1 cellular context compared by ENCODE assay signal in the genomic region with DNA sequence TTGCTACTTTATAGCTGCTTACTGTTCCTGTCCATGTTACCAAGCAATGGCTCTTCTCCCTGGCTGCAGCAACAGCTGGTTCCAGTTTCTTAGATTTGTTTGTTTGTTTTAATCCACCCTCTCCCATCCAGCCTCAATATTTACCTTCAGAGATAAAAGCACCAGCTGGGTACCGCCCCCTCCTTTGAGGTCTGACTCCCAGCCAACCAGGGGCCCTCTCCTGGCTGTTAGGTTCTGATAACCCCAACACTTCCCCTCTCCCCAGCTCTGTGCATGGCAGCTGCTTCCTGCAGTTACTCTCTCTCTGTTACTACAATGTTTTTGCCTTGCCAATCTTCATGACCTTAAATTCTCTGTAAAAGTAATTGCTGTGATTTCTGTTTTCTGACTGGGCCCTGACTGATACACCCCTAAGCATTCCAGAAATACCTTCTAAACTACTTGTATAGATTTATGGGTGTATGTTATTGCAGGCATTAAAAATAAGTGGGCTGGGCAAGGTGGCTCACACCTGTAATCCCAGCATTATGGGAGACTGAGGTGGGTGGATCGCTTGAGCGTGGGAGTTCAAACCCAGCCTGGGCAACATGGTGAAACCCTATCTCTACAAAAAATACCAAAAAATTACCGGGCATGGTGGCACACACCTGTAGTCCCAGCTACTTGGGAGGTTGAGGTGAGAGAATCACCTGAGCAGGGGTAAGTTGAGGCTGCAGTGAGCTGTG.
A peak's percentile ranks its signal among the peaks of the same experiment; 100 is the strongest.
TF ChIP-seq lines count a peak whose summit lies in the region.

No MANE protein-coding gene starts in this region.

TF ChIP-seq in K562, 482 proteins besides CTCF, POLR2A, EP300 and RAD21 (continued from another document and continues in another):
- TF ChIP-seq, protein P1, sequence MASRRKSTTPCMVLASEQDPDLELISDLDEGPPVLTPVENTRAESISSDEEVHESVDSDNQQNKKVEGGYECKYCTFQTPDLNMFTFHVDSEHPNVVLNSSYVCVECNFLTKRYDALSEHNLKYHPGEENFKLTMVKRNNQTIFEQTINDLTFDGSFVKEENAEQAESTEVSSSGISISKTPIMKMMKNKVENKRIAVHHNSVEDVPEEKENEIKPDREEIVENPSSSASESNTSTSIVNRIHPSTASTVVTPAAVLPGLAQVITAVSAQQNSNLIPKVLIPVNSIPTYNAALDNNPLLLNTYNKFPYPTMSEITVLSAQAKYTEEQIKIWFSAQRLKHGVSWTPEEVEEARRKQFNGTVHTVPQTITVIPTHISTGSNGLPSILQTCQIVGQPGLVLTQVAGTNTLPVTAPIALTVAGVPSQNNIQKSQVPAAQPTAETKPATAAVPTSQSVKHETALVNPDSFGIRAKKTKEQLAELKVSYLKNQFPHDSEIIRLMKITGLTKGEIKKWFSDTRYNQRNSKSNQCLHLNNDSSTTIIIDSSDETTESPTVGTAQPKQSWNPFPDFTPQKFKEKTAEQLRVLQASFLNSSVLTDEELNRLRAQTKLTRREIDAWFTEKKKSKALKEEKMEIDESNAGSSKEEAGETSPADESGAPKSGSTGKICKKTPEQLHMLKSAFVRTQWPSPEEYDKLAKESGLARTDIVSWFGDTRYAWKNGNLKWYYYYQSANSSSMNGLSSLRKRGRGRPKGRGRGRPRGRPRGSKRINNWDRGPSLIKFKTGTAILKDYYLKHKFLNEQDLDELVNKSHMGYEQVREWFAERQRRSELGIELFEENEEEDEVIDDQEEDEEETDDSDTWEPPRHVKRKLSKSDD (conservative IDR thresholded peaks at IDR 0.05; ENCODE audit: low read length): no peak
- TF ChIP-seq ZNF395 (CRISPR knock-in tag; IDR thresholded peaks at IDR 0.05) (0 out of 2 replicates have a peak, but pooled peaks have one; percentile 55), RBM15 (IDR thresholded peaks at IDR 0.05; ENCODE audit: insufficient read depth, low read length) (no peak), E2F3 (CRISPR knock-in tag; IDR thresholded peaks at IDR 0.05) (no peak), SMAD2 (IDR thresholded peaks at IDR 0.05; ENCODE audit: low read depth, low read length) (no peak), ZNF121 (CRISPR knock-in tag; conservative IDR thresholded peaks at IDR 0.05) (no peak), TCF15 (CRISPR knock-in tag; IDR thresholded peaks at IDR 0.05) (no peak), SFPQ (IDR thresholded peaks at IDR 0.05; ENCODE audit: low read depth, low read length) (no peak), CSDE1 (IDR thresholded peaks at IDR 0.05) (no peak), MED1 (CRISPR knock-in tag; IDR thresholded peaks at IDR 0.05; ENCODE audit: borderline replicate concordance) (no peak), CBFA2T3 (IDR thresholded peaks at IDR 0.05) (peak; percentile 93), ZNF347 (CRISPR knock-in tag; IDR thresholded peaks at IDR 0.05; ENCODE audit: low read depth) (no peak), MIER1 (IDR thresholded peaks at IDR 0.05; ENCODE audit: low read depth) (no peak), TCF7 (IDR thresholded peaks at IDR 0.05; ENCODE audit: borderline replicate concordance) (peak; percentile 78), SNIP1 (IDR thresholded peaks at IDR 0.05; ENCODE audit: low read depth) (no peak), HDGF (IDR thresholded peaks at IDR 0.05) (no peak), FOXK2 (conservative IDR thresholded peaks at IDR 0.05 in 1 of 2, IDR thresholded peaks at IDR 0.05 in 1 of 2; ENCODE audit: low read depth in 2 of 2) (peak in 1 of 2 experiments; percentile 55; a peak in 1 of 4 replicates), KDM2B (CRISPR knock-in tag; IDR thresholded peaks at IDR 0.05) (no peak), ATF7 (IDR thresholded peaks at IDR 0.05) (no peak), L3MBTL2 (IDR thresholded peaks at IDR 0.05) (0 out of 2 replicates have a peak, but pooled peaks have one; percentile 15), SAFB (IDR thresholded peaks at IDR 0.05; ENCODE audit: borderline replicate concordance, low read depth, low read length) (no peak), JUND (IDR thresholded peaks at IDR 0.05; ENCODE audit: borderline replicate concordance, low read depth, low read length) (0 out of 2 replicates have a peak, but pooled peaks have one; percentile 12), JUND (tag; IDR thresholded peaks at IDR 0.05; ENCODE audit: borderline replicate concordance, low read depth, low read length) (peak; percentile 10; the same call in 1 of the 3 replicates), NR2F6 (CRISPR knock-in tag; IDR thresholded peaks at IDR 0.05) (no peak), SMAD3 (CRISPR knock-in tag; conservative IDR thresholded peaks at IDR 0.05) (no peak), ZFPM2 (CRISPR knock-in tag; IDR thresholded peaks at IDR 0.05) (no peak), FOXK1 (CRISPR knock-in tag; IDR thresholded peaks at IDR 0.05; ENCODE audit: borderline replicate concordance) (no peak), MCM2 (IDR thresholded peaks at IDR 0.05; ENCODE audit: low read depth) (no peak), AFF1 (IDR thresholded peaks at IDR 0.05; ENCODE audit: low read depth in 1 of 2, partially characterized antibody in 2 of 2) (no peak), ZSCAN32 (CRISPR knock-in tag; IDR thresholded peaks at IDR 0.05) (no peak), PRMT5 (CRISPR knock-in tag; IDR thresholded peaks at IDR 0.05) (no peak), ZFP36 (IDR thresholded peaks at IDR 0.05; ENCODE audit: low read depth, low read length, partially characterized antibody) (no peak), POLR2G (IDR thresholded peaks at IDR 0.05; ENCODE audit: low read depth, low read length) (no peak), ZNF740 (CRISPR knock-in tag; IDR thresholded peaks at IDR 0.05) (no peak), ZNF740 (tag; IDR thresholded peaks at IDR 0.05) (no peak), FOXA3 (CRISPR knock-in tag; conservative IDR thresholded peaks at IDR 0.05 in 1 of 2, IDR thresholded peaks at IDR 0.05 in 1 of 2) (peak; percentile 67 to 98; a peak in 3 of 4 replicates), STAT5A (IDR thresholded peaks at IDR 0.05; ENCODE audit: borderline replicate concordance, low read length) (peak; percentile 45; the same call in 1 of the 2 replicates), HMGN3 (IDR thresholded peaks at IDR 0.05; ENCODE audit: borderline replicate concordance, extremely low read depth, insufficient read length, low read depth, low read length) (peak; percentile 65), RAD51 (IDR thresholded peaks at IDR 0.05; ENCODE audit: borderline replicate concordance, low read depth) (no peak), TEAD2 (tag; IDR thresholded peaks at IDR 0.05) (no peak), RBM17 (IDR thresholded peaks at IDR 0.05; ENCODE audit: borderline replicate concordance, low read depth, low read length) (no peak), ZNF77 (CRISPR knock-in tag; IDR thresholded peaks at IDR 0.05) (no peak), ZNF785 (CRISPR knock-in tag; IDR thresholded peaks at IDR 0.05) (no peak), WHSC1 (IDR thresholded peaks at IDR 0.05; ENCODE audit: low read length) (no peak), MAFK (IDR thresholded peaks at IDR 0.05; ENCODE audit: low read length) (no peak), RBM14 (IDR thresholded peaks at IDR 0.05; ENCODE audit: borderline replicate concordance, insufficient read depth, low read depth, low read length) (no peak), ZNF696 (CRISPR knock-in tag; conservative IDR thresholded peaks at IDR 0.05) (no peak), RB1 (IDR thresholded peaks at IDR 0.05; ENCODE audit: low read depth) (no peak), RNF2 (IDR thresholded peaks at IDR 0.05) (peak; percentile 76), PYGO2 (tag; IDR thresholded peaks at IDR 0.05) (peak; percentile 34; the same call in 1 of the 2 replicates)
- TF ChIP-seq, protein P2, sequence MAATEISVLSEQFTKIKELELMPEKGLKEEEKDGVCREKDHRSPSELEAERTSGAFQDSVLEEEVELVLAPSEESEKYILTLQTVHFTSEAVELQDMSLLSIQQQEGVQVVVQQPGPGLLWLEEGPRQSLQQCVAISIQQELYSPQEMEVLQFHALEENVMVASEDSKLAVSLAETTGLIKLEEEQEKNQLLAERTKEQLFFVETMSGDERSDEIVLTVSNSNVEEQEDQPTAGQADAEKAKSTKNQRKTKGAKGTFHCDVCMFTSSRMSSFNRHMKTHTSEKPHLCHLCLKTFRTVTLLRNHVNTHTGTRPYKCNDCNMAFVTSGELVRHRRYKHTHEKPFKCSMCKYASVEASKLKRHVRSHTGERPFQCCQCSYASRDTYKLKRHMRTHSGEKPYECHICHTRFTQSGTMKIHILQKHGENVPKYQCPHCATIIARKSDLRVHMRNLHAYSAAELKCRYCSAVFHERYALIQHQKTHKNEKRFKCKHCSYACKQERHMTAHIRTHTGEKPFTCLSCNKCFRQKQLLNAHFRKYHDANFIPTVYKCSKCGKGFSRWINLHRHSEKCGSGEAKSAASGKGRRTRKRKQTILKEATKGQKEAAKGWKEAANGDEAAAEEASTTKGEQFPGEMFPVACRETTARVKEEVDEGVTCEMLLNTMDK (IDR thresholded peaks at IDR 0.05; ENCODE audit: borderline replicate concordance, insufficient read depth, low read depth, low read length, poor library complexity, severe bottlenecking): no peak
